30 cellular contexts compared by ENCODE assay signal in the genomic region with DNA sequence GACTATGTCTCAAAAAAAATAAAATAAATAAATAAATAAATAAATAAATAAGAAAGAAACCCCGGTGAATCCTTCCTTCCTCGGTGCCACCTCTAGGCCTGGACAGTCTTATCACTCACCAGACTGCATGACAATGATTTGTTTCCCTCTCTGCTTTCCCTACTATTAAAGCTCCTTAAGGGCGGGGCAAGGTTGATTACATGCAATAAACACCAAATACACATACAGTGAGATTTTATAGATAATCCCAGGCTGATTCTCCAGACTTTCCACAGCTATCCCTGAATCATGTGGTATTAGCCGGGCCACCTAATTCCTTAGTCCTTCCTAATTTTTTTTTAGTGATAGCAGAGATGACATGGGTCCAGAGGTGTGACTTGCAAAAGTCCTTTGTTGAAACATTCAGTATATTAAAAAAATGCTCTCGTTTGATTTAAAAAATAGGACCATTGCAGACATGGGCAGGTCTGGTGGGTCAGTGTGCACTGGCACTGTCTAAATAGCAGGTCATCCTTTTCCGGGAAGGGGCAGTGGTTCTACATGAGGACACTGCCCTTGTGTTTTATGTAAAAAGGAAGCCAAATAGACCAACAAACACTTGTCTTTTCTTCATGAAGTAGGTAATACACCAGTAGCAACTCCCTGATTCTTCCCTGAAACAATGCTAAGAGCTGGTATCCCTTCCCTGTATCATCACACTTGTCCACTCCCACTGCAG. TPM values are rescaled to one million over a fixed set of nuclear protein-coding genes. Genes with fewer than 3 reads are reported as not detected.
"Had no signal": no experiment of that assay in that cellular context is flagged by ENCODE, and none has a peak within 500 bp of the region (broad histone marks: within the 10 kb centered on the region; RNA-seq: fewer than 3 reads in every experiment).

No MANE protein-coding gene starts in this region.

- ATAC-seq: activated CD4-positive, CD25-positive, alpha-beta regulatory T cell treated with anti-CD3 and anti-CD28 coated beads, Interleukin-2, amount 50 U/mL, for 24 hours; activated CD8-positive, alpha-beta T cell treated with anti-CD3 and anti-CD28 coated beads, Interleukin-2, amount 10 ng/mL, durations not matched to agents 7 days and 5 days; activated T-cell treated with anti-CD3 and anti-CD28 coated beads, Interleukin-2, amount 50 U/mL, for 4 hours; activated T-helper 17 cell treated with anti-CD3 and anti-CD28 coated beads, Interleukin-2, amount 50 U/mL, for 72 hours; body of pancreas; gastroesophageal sphincter; T-helper 17 cell had no signal

- H3K4me3 Mint-ChIP-seq: activated B cell treated with CpG ODN at 0.5 μM for 24 hours; activated CD8-positive, alpha-beta T cell treated with anti-CD3 and anti-CD28 coated beads, Interleukin-2, amount 10 ng/mL, durations not matched to agents 7 days and 5 days; activated naive CD8-positive, alpha-beta T cell; activated T-cell treated with anti-CD3 and anti-CD28 coated beads, Interleukin-2, amount 50 U/mL, for 4 hours; activated T-helper 17 cell treated with anti-CD3 and anti-CD28 coated beads, Interleukin-2, amount 50 U/mL, for 72 hours; T-helper 17 cell; T-helper 2 cell treated with Interferon-gamma antibody and Interleukin-4, amounts not matched to agents 5 μg/mL and 100 μg/mL, for 36 hours had no signal

- H3K27me3 Mint-ChIP-seq: activated B cell treated with CpG ODN at 0.5 μM for 24 hours; activated naive CD8-positive, alpha-beta T cell; activated T-helper 17 cell treated with anti-CD3 and anti-CD28 coated beads, Interleukin-2, amount 50 U/mL, for 72 hours; T-helper 17 cell had no signal

- H3K27ac Mint-ChIP-seq: activated B cell treated with CpG ODN at 0.5 μM for 24 hours; activated CD8-positive, alpha-beta T cell treated with anti-CD3 and anti-CD28 coated beads, Interleukin-2, amount 10 ng/mL, durations not matched to agents 7 days and 5 days; activated naive CD8-positive, alpha-beta T cell; activated T-helper 17 cell treated with anti-CD3 and anti-CD28 coated beads, Interleukin-2, amount 50 U/mL, for 72 hours; T-helper 17 cell; T-helper 2 cell treated with Interferon-gamma antibody and Interleukin-4, amounts not matched to agents 5 μg/mL and 100 μg/mL, for 36 hours had no signal

- H3K4me3 ChIP-seq: body of pancreas, esophagus squamous epithelium, gastroesophageal sphincter had no signal

- H3K27me3 ChIP-seq: body of pancreas, esophagus squamous epithelium, gastroesophageal sphincter had no signal

- H3K9me3 Mint-ChIP-seq: activated B cell treated with CpG ODN at 0.5 μM for 24 hours; activated T-cell treated with anti-CD3 and anti-CD28 coated beads, Interleukin-2, amount 50 U/mL, for 4 hours; activated T-helper 17 cell treated with anti-CD3 and anti-CD28 coated beads, Interleukin-2, amount 50 U/mL, for 72 hours; T-helper 2 cell treated with Interferon-gamma antibody and Interleukin-4, amounts not matched to agents 5 μg/mL and 100 μg/mL, for 36 hours had no signal

- H3K27ac ChIP-seq: body of pancreas, epithelial cell of prostate, esophagus squamous epithelium, gastroesophageal sphincter, WERI-Rb-1 had no signal

- H3K36me3 ChIP-seq: WERI-Rb-1 had no signal

- H3K9me3 ChIP-seq: body of pancreas, esophagus squamous epithelium, gastroesophageal sphincter had no signal

- H3K4me1 ChIP-seq: body of pancreas, gastroesophageal sphincter had no signal

- DNase-seq: activated B cell treated with CpG ODN at 0.5 μM for 24 hours; activated CD4-positive, alpha-beta T cell treated with anti-CD3 and anti-CD28 coated beads for 48 hours; activated CD4-positive, alpha-beta T cell treated with anti-CD3 and anti-CD28 coated beads, Interleukin-2, amount 50 U/mL, for 1 hour; activated CD4-positive, alpha-beta T cell treated with anti-CD3 and anti-CD28 coated beads, Interleukin-2, amount 50 U/mL, for 48 hours; activated CD8-positive, alpha-beta T cell treated with anti-CD3 and anti-CD28 coated beads, Interleukin-2, amount 10 ng/mL, durations not matched to agents 7 days and 5 days; activated effector memory CD4-positive, alpha-beta T cell treated with Interleukin-2 at 50 U/mL for 16 hours; activated gamma-delta T cell treated with Interleukin-2 at 50 U/mL for 16 hours; activated naive CD4-positive, alpha-beta T cell treated with anti-CD3 and anti-CD28 coated beads, Interleukin-2, amount 50 U/mL, for 16 hours; activated naive CD4-positive, alpha-beta T cell treated with Interleukin-2 at 50 U/mL for 16 hours; activated T-cell treated with anti-CD3 and anti-CD28 coated beads, Interleukin-2, amount 50 U/mL, for 4 hours; amygdala; aorta; body of pancreas; caudate nucleus; effector CD8-positive, alpha-beta T cell; esophagus squamous epithelium; foreskin melanocyte; T-helper 1 cell; T-helper 17 cell; T1000; WERI-Rb-1 had no signal

RNA-seq across cellular contexts. Expression of a gene that starts 48.4 kb away (rescaled TPM):
- total RNA-seq: chondrocyte, fibroblast of lung, fibroblast of villous mesenchyme had no signal
- polyA plus RNA-seq: fibroblast of lung had no signal
